Comparison of ENCODE assay signal across 8 cellular contexts in the genomic region with DNA sequence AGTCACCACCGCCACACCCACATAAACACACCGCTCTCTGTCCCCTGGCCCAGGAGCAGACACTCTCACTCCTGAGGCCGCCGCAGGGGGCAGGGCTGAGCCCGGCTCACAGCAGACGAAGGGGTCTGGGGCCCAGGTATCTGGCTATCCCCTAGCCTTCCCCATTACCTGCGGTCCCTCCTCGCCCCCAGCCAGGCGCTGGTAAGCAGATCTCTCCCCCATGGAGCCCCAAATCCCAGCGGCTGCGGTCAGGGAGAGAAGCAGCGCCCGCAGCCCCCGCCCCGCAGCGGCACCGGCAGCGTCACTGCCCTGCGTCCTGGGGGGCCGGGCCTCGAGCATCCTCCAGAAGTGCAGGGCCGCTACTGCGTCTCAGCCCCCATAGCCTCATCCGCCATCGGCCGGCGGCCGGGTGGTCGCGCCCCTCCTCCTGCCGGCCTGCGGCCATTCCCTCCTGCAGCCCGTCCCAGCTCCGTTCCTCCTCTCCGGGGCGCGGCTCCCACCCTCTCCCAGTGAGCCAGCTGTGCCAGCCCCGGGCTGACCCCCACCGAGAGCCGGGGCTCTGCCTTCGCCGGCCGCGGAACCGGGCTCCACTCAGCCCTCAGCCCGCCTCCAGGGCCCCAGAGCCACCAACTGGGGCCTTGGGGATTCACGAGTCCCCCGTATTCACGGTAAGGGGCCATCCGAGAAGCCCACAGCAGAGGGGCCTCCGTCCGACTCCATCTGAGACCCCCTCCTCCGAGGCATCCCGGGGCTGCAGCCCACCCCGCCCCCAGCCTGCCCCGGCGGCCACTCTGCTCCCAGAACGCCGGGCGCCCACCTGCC. TPM values are rescaled to one million over a fixed set of nuclear protein-coding genes. Genes with fewer than 3 reads are reported as not detected.
DNase-seq lines count a peak whose midpoint lies in the region; ATAC-seq and TF ChIP-seq lines count a peak whose summit lies in the region.

No MANE protein-coding gene starts in this region.

- H3K27me3 Mint-ChIP-seq in activated T-cell treated with anti-CD3 and anti-CD28 coated beads, Interleukin-2, amount 50 U/mL, for 4 hours (ENCODE audit: low read depth): no peaks in the 10 kb centered on the region
- peaks cover 6% of the 10 kb centered on the region for H3K27me3 Mint-ChIP-seq in neural crest cell (ENCODE audit: low read depth)

- H3K4me3 Mint-ChIP-seq in activated T-cell treated with anti-CD3 and anti-CD28 coated beads, Interleukin-2, amount 50 U/mL, for 4 hours: peak overlapping the region; percentile 90
- peak overlapping the region; percentile 88 for H3K4me3 Mint-ChIP-seq in neural crest cell

- H3K4me3 ChIP-seq in fibroblast of lung (replicated peaks in 1 of 4; ENCODE audit: control extremely low read depth in 1 of 4, insufficient read depth in 1 of 4, low read depth in 3 of 4, low read length in 4 of 4) (peak overlapping the region; percentile 66 to 80 (median 76)), tibial nerve (peak overlapping the region; percentile 62 to 88 (median 68))

- TF ChIP-seq CTCF in fibroblast of lung (conservative IDR thresholded peaks at IDR 0.05 in 1 of 2, IDR thresholded peaks at IDR 0.05 in 1 of 2; ENCODE audit: low read depth in 1 of 2, low read length in 2 of 2) (peak; percentile 24 to 32), neural crest cell (conservative IDR thresholded peaks at IDR 0.05) (no peak), tibial nerve (IDR thresholded peaks at IDR 0.05) (no peak)

- no peak for TF ChIP-seq EP300 in tibial nerve (IDR thresholded peaks at IDR 0.05)

- no peak overlapping the region for H3K27ac Mint-ChIP-seq in neural crest cell (ENCODE audit: unreplicated experiment)

- H3K36me3 Mint-ChIP-seq in activated T-cell treated with anti-CD3 and anti-CD28 coated beads, Interleukin-2, amount 50 U/mL, for 4 hours (ENCODE audit: insufficient read depth): no peaks in the 10 kb centered on the region
- H3K36me3 Mint-ChIP-seq in neural crest cell (ENCODE audit: low read depth): no peaks in the 10 kb centered on the region

- H3K27ac ChIP-seq in fibroblast of lung (ENCODE audit: insufficient read depth, low read length) (peak overlapping the region; percentile 71), tibial nerve (peak overlapping the region; percentile 77 to 98 (median 87))

- no peaks in the 10 kb centered on the region for H4K20me1 ChIP-seq in fibroblast of lung (ENCODE audit: control insufficient read depth, extremely low read depth, insufficient read depth, low read length)

- peaks cover 33% of the 10 kb centered on the region for H3K4me1 ChIP-seq in fibroblast of lung (ENCODE audit: control insufficient read depth, extremely low read depth, insufficient read depth, low read length)
- H3K4me1 ChIP-seq in tibial nerve: peaks cover 0 to 82% (median 50%) of the 10 kb centered on the region in 4 donors

- no peaks in the 10 kb centered on the region for H3K9me3 ChIP-seq in fibroblast of lung (ENCODE audit: control insufficient read depth, insufficient read depth, low read depth, low read length)
- no peaks in the 10 kb centered on the region for H3K9me3 ChIP-seq in tibial nerve

- no peak for TF ChIP-seq POLR2A in tibial nerve (IDR thresholded peaks at IDR 0.05)

- H3K4me1 Mint-ChIP-seq in activated T-cell treated with anti-CD3 and anti-CD28 coated beads, Interleukin-2, amount 50 U/mL, for 4 hours (ENCODE audit: low read depth): peaks cover 46% of the 10 kb centered on the region
- H3K4me1 Mint-ChIP-seq in neural crest cell: peaks cover 37% of the 10 kb centered on the region

- H3K9ac ChIP-seq in fibroblast of lung (ENCODE audit: insufficient read depth, low read length): peak overlapping the region; percentile 64

- ATAC-seq in GM19023 (IDR thresholded peaks at IDR 0.05; ENCODE audit: unreplicated experiment): peak; percentile 50
- peak; percentile 53 for ATAC-seq in HG03342 (IDR thresholded peaks at IDR 0.05; ENCODE audit: unreplicated experiment)
- ATAC-seq in activated T-cell treated with anti-CD3 and anti-CD28 coated beads, Interleukin-2, amount 50 U/mL, for 4 hours: peak; percentile 68 to 75

- WGBS in tibial nerve, 2 donors: 0% methylated on average over 6 to 37 of the region's 60 CpGs

- peaks cover 4% of the 10 kb centered on the region for H3K79me2 ChIP-seq in fibroblast of lung (ENCODE audit: control insufficient read depth, insufficient read depth, low read length)

- H2AFZ ChIP-seq in fibroblast of lung (ENCODE audit: low read length): peak overlapping the region; percentile 43

- no peaks in the 10 kb centered on the region for H3K27me3 ChIP-seq in fibroblast of lung (ENCODE audit: control insufficient read depth, insufficient read depth, low read length)
- no peaks in the 10 kb centered on the region for H3K27me3 ChIP-seq in tibial nerve

- H3K4me2 ChIP-seq in fibroblast of lung (ENCODE audit: extremely low read depth, insufficient read depth, low read length): peak overlapping the region; percentile 95

- DNase-seq in AG20443 (ENCODE audit: low spot score) (peak; percentile 58), NOMO-1 treated with dmso at 0.1 percent for 144 hours (lab: John Stamatoyannopoulos, UW; ENCODE audit: unreplicated experiment) (peak; percentile 65), fibroblast of lung (ENCODE audit: low read depth in 2 of 2) (peak in 1 of 2 donors; percentile 25), neural crest cell (ENCODE audit: low read depth, low spot score) (peak; percentile 41), tibial nerve (ENCODE audit: low spot score in 2 of 2) (no peak)
- DNase-seq in activated T-cell treated with anti-CD3 and anti-CD28 coated beads, Interleukin-2, amount 50 U/mL, for 4 hours: peak; percentile 45

- H3K9me3 Mint-ChIP-seq in activated T-cell treated with anti-CD3 and anti-CD28 coated beads, Interleukin-2, amount 50 U/mL, for 4 hours: no peaks in the 10 kb centered on the region
- H3K9me3 Mint-ChIP-seq in neural crest cell: no peaks in the 10 kb centered on the region

- no peaks in the 10 kb centered on the region for H3K36me3 ChIP-seq in fibroblast of lung (ENCODE audit: control insufficient read depth, insufficient read depth, low read length)
- H3K36me3 ChIP-seq in tibial nerve: no peaks in the 10 kb centered on the region

RNA-seq across cellular contexts. Expression of gene TNK2, which starts 13.1 kb away (rescaled TPM):
- total RNA-seq in activated T-cell treated with anti-CD3 and anti-CD28 coated beads, Interleukin-2, amount 50 U/mL, for 4 hours: 10 to 100 TPM; 33.3 to 41.2 (median 40.7) TPM
- total RNA-seq in fibroblast of lung (6.9 and 10.7 TPM in 2 replicates), neural crest cell (46.3 and 54.9 TPM in 2 replicates), tibial nerve (10 to 100 TPM; 22.2 to 81.9 (median 34.0) TPM)
- 2.5 and 3.6 TPM in 2 replicates for polyA plus RNA-seq in fibroblast of lung
- polyA plus RNA-seq in fibroblast of lung (2012): 8.7 and 14.0 TPM in 2 replicates
- polyA minus RNA-seq in fibroblast of lung (ENCODE audit: low replicate concordance): 9.1 and 33.3 TPM in 2 replicates

Comparison
In these comparisons a context has a peak if more than half of its experiments do, and no peak if none do; other contexts are left out.
1. DNase-seq: peak in AG20443 (single experiment), NOMO-1 treated with dmso at 0.1 percent for 144 hours (single experiment), activated T-cell treated with anti-CD3 and anti-CD28 coated beads, Interleukin-2, amount 50 U/mL, for 4 hours (single experiment) and neural crest cell (single experiment); none in tibial nerve (0 of 2).
2. CTCF ChIP-seq: peak in fibroblast of lung (2 of 2); none in neural crest cell (single experiment) and tibial nerve (0 of 5).
3. Peak in every context shown above with its lines, with median percentiles within 50 percentile points of each other: ATAC-seq.